Comparison of ENCODE assay signal across 27 cellular contexts in the genomic region with DNA sequence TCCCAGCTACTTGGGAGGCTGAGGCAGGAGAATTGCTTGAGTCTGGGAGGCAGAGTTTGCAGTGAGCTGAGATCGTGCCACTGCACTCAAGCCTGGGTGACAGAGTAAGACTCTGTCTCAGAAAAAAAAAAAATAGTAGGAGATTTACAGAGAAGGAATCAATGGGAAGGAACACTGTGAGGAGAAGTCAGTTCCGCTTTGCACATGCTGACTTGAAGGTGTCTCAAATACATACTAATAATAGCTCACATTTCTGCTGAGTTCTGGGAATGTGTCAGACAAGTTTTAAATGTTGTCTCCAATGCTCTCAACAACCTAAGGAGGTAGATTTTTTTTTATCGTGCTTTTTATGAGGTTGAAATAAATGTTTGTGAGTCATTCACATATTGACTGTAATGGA.
"Had no signal": no experiment of that assay in that cellular context is flagged by ENCODE, and none has a peak within 500 bp of the region (broad histone marks: within the 10 kb centered on the region; RNA-seq: fewer than 3 reads in every experiment).

No MANE protein-coding gene starts in this region.

- H3K36me3 Mint-ChIP-seq: naive B cell; naive thymus-derived CD8-positive, alpha-beta T cell; natural killer cell treated with Interleukin-12 subunit alpha and Interleukin-12 subunit beta and Interleukin-15 and Interleukin-18, amount 100 ng/mL, for 72 hours; stimulated activated effector memory CD8-positive, alpha-beta T cell treated with anti-CD3 and anti-CD28 coated beads, Interleukin-12 subunit alpha, Interleukin-12 subunit beta, amount 100 ng/mL, for 72 hours; stimulated activated naive B cell treated with anti-CD40 and anti-IgM and Interleukin-4, amounts not matched to agents 10 μg/mL and 1 μg/mL and 100 μg/mL, for 72 hours; type B pancreatic cell had no signal

- H3K27ac Mint-ChIP-seq: naive B cell; naive thymus-derived CD8-positive, alpha-beta T cell; natural killer cell treated with Interleukin-12 subunit alpha and Interleukin-12 subunit beta and Interleukin-15 and Interleukin-18, amount 100 ng/mL, for 72 hours; nephron progenitor cell; stimulated activated effector memory CD8-positive, alpha-beta T cell treated with anti-CD3 and anti-CD28 coated beads, Interleukin-12 subunit alpha, Interleukin-12 subunit beta, amount 100 ng/mL, for 72 hours; stimulated activated naive B cell treated with anti-CD40 and anti-IgM and Interleukin-4, amounts not matched to agents 10 μg/mL and 1 μg/mL and 100 μg/mL, for 72 hours; type B pancreatic cell had no signal

- DNase-seq: naive B cell; naive thymus-derived CD8-positive, alpha-beta T cell; nephron progenitor cell; occipital lobe; ovary; right cardiac atrium; right lobe of liver; sigmoid colon; small intestine; stimulated activated CD4-positive, alpha-beta T cell treated with anti-CD3 and anti-CD28 coated beads, Interleukin-15, amount 100 ng/mL, for 24 hours; stimulated activated CD4-positive, alpha-beta T cell treated with anti-CD3 and anti-CD28 coated beads, Interleukin-2, amount 100 ng/mL, for 24 hours; stimulated activated CD4-positive, alpha-beta T cell treated with anti-CD3 and anti-CD28 coated beads, Interleukin-2, amount 100 ng/mL, for 48 hours; stimulated activated CD4-positive, alpha-beta T cell treated with anti-CD3 and anti-CD28 coated beads, Interleukin-4, amount 100 ng/mL, for 24 hours; stimulated activated naive B cell treated with anti-CD40 and anti-IgM and Interleukin-4, amounts not matched to agents 10 μg/mL and 1 μg/mL and 100 μg/mL, for 72 hours; stimulated activated naive CD4-positive, alpha-beta T cell treated with Interleukin-2 at 50 U/mL for 16 hours; stomach; thyroid gland; upper lobe of right lung; uterus had no signal

- ATAC-seq: naive thymus-derived CD8-positive, alpha-beta T cell; natural killer cell treated with Interleukin-12 subunit alpha and Interleukin-12 subunit beta and Interleukin-15 and Interleukin-18, amount 100 ng/mL, for 72 hours; right cardiac atrium; right lobe of liver; stimulated activated effector memory CD8-positive, alpha-beta T cell treated with anti-CD3 and anti-CD28 coated beads, Interleukin-12 subunit alpha, Interleukin-12 subunit beta, amount 100 ng/mL, for 72 hours; stimulated activated naive B cell treated with anti-CD40 and anti-IgM and Interleukin-4, amounts not matched to agents 10 μg/mL and 1 μg/mL and 100 μg/mL, for 72 hours; upper lobe of right lung had no signal

- H3K36me3 ChIP-seq: ovary, prostate gland, right lobe of liver, sigmoid colon, stomach, thoracic aorta, thyroid gland, tibial nerve, upper lobe of right lung, uterus had no signal

- H3K27ac ChIP-seq: ovary, prostate gland, right lobe of liver, sigmoid colon, stomach, thoracic aorta, thyroid gland, tibial nerve, upper lobe of right lung, uterus had no signal

- H3K4me3 Mint-ChIP-seq: naive B cell; naive thymus-derived CD8-positive, alpha-beta T cell; natural killer cell treated with Interleukin-12 subunit alpha and Interleukin-12 subunit beta and Interleukin-15 and Interleukin-18, amount 100 ng/mL, for 72 hours; nephron progenitor cell; neural crest cell; stimulated activated effector memory CD8-positive, alpha-beta T cell treated with anti-CD3 and anti-CD28 coated beads, Interleukin-12 subunit alpha, Interleukin-12 subunit beta, amount 100 ng/mL, for 72 hours; stimulated activated naive B cell treated with anti-CD40 and anti-IgM and Interleukin-4, amounts not matched to agents 10 μg/mL and 1 μg/mL and 100 μg/mL, for 72 hours; stimulated activated naive CD8-positive, alpha-beta T cell treated with anti-CD3 and anti-CD28 coated beads, Interleukin-15, Interleukin-2, amounts not matched to agents 100 ng/mL and 50 ng/mL, for 24 hours; type B pancreatic cell had no signal

- H3K4me3 ChIP-seq: ovary, prostate gland, right lobe of liver, sigmoid colon, stomach, thoracic aorta, thyroid gland, tibial nerve, upper lobe of right lung, uterus had no signal

- H3K9me3 Mint-ChIP-seq: nephron progenitor cell; stimulated activated naive CD8-positive, alpha-beta T cell treated with anti-CD3 and anti-CD28 coated beads, Interleukin-15, Interleukin-2, amounts not matched to agents 100 ng/mL and 50 ng/mL, for 24 hours; type B pancreatic cell had no signal

- FAIRE-seq: small intestine had no signal

- H3K4me1 ChIP-seq: prostate gland, right lobe of liver, thyroid gland, tibial nerve, upper lobe of right lung, uterus had no signal

- H3K27me3 ChIP-seq: ovary, right lobe of liver, sigmoid colon, stomach, thyroid gland, tibial nerve, upper lobe of right lung, uterus had no signal

- H3K4me1 Mint-ChIP-seq: naive B cell; naive thymus-derived CD8-positive, alpha-beta T cell; stimulated activated effector memory CD8-positive, alpha-beta T cell treated with anti-CD3 and anti-CD28 coated beads, Interleukin-12 subunit alpha, Interleukin-12 subunit beta, amount 100 ng/mL, for 72 hours; stimulated activated naive B cell treated with anti-CD40 and anti-IgM and Interleukin-4, amounts not matched to agents 10 μg/mL and 1 μg/mL and 100 μg/mL, for 72 hours had no signal

- H3K9me3 ChIP-seq: ovary, prostate gland, right lobe of liver, sigmoid colon, thoracic aorta, thyroid gland, tibial nerve, upper lobe of right lung, uterus had no signal

- H3K27me3 Mint-ChIP-seq: stimulated activated naive B cell treated with anti-CD40 and anti-IgM and Interleukin-4, amounts not matched to agents 10 μg/mL and 1 μg/mL and 100 μg/mL, for 72 hours; type B pancreatic cell had no signal
